ENCODE assay signal across 23 cellular contexts in the genomic region with DNA sequence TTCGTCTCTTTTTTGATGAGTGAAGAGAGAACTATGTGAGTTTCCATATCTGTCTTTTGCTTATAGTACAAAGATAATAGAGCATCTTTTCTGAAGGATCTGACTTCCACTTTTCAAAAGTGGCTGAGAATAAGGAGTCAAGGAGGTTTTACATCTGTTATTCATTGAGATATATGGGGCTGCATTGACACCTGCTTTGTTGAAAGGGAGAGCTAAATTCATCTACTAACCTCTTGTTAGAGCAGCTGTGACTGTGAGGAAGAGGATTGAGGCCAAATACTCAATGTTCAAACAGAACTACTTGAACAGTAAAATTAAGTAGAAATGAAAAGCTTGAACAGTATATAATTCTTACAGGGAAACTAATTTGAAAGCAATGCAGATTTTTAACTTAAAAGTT.
"Had no signal": no experiment of that assay in that cellular context is flagged by ENCODE, and none has a peak within 500 bp of the region (broad histone marks: within the 10 kb centered on the region; RNA-seq: fewer than 3 reads in every experiment).

No MANE protein-coding gene starts in this region.

- H3K9me3 Mint-ChIP-seq: naive thymus-derived CD4-positive, alpha-beta T cell; nephron progenitor cell; stimulated activated effector memory CD8-positive, alpha-beta T cell treated with anti-CD3 and anti-CD28 coated beads, Interleukin-12 subunit alpha, Interleukin-12 subunit beta, amount 100 ng/mL, for 72 hours had no signal

- H3K36me3 Mint-ChIP-seq: naive thymus-derived CD4-positive, alpha-beta T cell; stimulated activated effector memory CD8-positive, alpha-beta T cell treated with anti-CD3 and anti-CD28 coated beads, Interleukin-12 subunit alpha, Interleukin-12 subunit beta, amount 100 ng/mL, for 72 hours had no signal

- H3K27ac ChIP-seq: dorsolateral prefrontal cortex, epithelial cell of prostate, gastrocnemius medialis, lower lobe of right lung, prostate gland, right atrium auricular region, testis, tibial nerve, upper lobe of left lung had no signal

- ATAC-seq: esophagus mucosa; gastrocnemius medialis; left ventricle myocardium superior; lower lobe of right lung; naive thymus-derived CD4-positive, alpha-beta T cell; sciatic nerve; stimulated activated effector memory CD8-positive, alpha-beta T cell treated with anti-CD3 and anti-CD28 coated beads, Interleukin-12 subunit alpha, Interleukin-12 subunit beta, amount 100 ng/mL, for 72 hours; stimulated activated naive CD8-positive, alpha-beta T cell treated with anti-CD3 and anti-CD28 coated beads, Interleukin-15, Interleukin-2, amounts not matched to agents 100 U/mL and 50 U/mL, for 24 hours had no signal

- H3K36me3 ChIP-seq: gastrocnemius medialis, lower lobe of right lung, prostate gland, right atrium auricular region, tibial nerve, upper lobe of left lung had no signal

- H3K9me3 ChIP-seq: gastrocnemius medialis, lower lobe of right lung, prostate gland, right atrium auricular region, testis, tibial nerve, upper lobe of left lung had no signal

- H3K27ac Mint-ChIP-seq: nephron progenitor cell; stimulated activated effector memory CD8-positive, alpha-beta T cell treated with anti-CD3 and anti-CD28 coated beads, Interleukin-12 subunit alpha, Interleukin-12 subunit beta, amount 100 ng/mL, for 72 hours had no signal

- H3K4me3 Mint-ChIP-seq: naive thymus-derived CD4-positive, alpha-beta T cell; nephron progenitor cell; stimulated activated effector memory CD8-positive, alpha-beta T cell treated with anti-CD3 and anti-CD28 coated beads, Interleukin-12 subunit alpha, Interleukin-12 subunit beta, amount 100 ng/mL, for 72 hours had no signal

- DNase-seq: dorsolateral prefrontal cortex; effector CD4-positive, alpha-beta T cell; foreskin fibroblast; gastrocnemius medialis; head of caudate nucleus; left ventricle myocardium superior; lower lobe of right lung; nephron progenitor cell; nucleus accumbens; stimulated activated CD4-positive, alpha-beta T cell treated with anti-CD3 and anti-CD28 coated beads, Interleukin-2, amount 100 ng/mL, for 24 hours; stimulated activated CD4-positive, alpha-beta T cell treated with anti-CD3 and anti-CD28 coated beads, Interleukin-4, amount 100 ng/mL, for 24 hours; stimulated activated naive CD8-positive, alpha-beta T cell treated with anti-CD3 and anti-CD28 coated beads, Interleukin-15, Interleukin-2, amounts not matched to agents 100 U/mL and 50 U/mL, for 24 hours; substantia nigra; testis; upper lobe of left lung had no signal

- H3K4me1 ChIP-seq: gastrocnemius medialis, lower lobe of right lung, prostate gland, right atrium auricular region, testis, tibial nerve, upper lobe of left lung had no signal

- H3K27me3 ChIP-seq: dorsolateral prefrontal cortex, gastrocnemius medialis, right atrium auricular region, testis, tibial nerve, upper lobe of left lung had no signal

- H3K4me3 ChIP-seq: dorsolateral prefrontal cortex, gastrocnemius medialis, lower lobe of right lung, prostate gland, right atrium auricular region, testis, tibial nerve, upper lobe of left lung had no signal
